Comparison of ENCODE assay signal across 8 cellular contexts in the genomic region with DNA sequence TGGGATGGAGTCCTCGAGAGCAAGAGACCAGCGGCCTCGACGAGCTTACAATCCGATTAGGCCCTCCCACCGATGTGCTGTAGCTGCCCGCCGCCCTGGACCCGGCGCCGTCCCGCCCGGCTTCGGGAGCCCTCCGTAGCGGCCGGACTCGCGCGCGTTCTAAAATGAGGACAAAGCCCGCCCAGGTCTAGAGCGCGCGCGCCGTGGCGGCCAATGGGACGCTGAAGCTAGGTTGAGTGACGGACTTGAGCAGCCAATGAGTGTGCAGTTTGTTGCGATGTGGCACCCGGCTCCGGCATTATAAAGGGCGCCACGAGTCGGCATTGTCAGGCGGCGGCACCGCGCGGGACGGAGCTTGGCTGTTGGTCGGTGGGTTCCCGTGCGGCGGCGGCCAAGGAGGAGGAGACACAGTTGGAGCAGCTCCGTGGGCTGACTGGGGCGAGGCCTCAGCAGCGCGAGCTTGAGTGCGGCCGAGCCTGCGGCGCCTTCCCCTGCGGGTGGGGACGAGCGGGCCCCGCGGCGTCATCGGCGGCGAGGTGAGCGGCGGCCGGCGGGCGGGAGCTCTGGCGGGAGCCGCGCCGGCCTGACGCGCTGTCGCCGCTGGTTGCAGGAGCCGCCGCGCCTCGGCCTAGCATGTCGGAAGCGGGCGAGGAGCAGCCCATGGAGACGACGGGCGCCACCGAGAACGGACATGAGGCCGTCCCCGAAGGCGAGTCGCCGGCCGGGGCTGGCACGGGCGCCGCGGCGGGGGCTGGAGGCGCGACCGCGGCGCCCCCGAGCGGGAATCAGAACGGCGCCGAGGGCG. TPM values are rescaled to one million over a fixed set of nuclear protein-coding genes. Genes with fewer than 3 reads are reported as not detected.
DNase-seq lines count a peak whose midpoint lies in the region; ATAC-seq and TF ChIP-seq lines count a peak whose summit lies in the region.

A gene (plus strand): TSS at position 329 of the 805 bp plus-strand sequence. CDS start 305 bp downstream, at position 634.

- peaks cover 32% of the 10 kb centered on the region for H3K36me3 ChIP-seq in left ventricle myocardium inferior
- peaks cover under 1 to 6% of the 10 kb centered on the region in 2 donors for H3K36me3 ChIP-seq in prostate gland
- H3K36me3 ChIP-seq in urinary bladder (ENCODE audit: insufficient read depth), result no peaks in the 10 kb centered on the region

- under 1% methylated on average over 93 of the region's 111 CpGs for whole genome bisulfite sequencing in prostate gland
- WGBS in urinary bladder, result under 1% methylated on average over 111 of the region's 111 CpGs

- no peaks in the 10 kb centered on the region for H3K27me3 ChIP-seq in left ventricle myocardium inferior (ENCODE audit: low read depth)
- no peaks in the 10 kb centered on the region for H3K27me3 ChIP-seq in prostate gland (replicated peaks; ENCODE audit: insufficient read depth)

- intact Hi-C loops in T-helper 1 cell treated with Interleukin-12 subunit alpha and Interleukin-12 subunit beta and Interleukin-4 antibody, amounts not matched to agents 30 ng/mL and 1 ng/mL, for 36 hours (cut with micrococcal nuclease), result loop anchor here (1.0 to 10.0 kb wide), 12 partner anchors 14 to 1820 kb away; a partner anchor contains a TSS
- intact Hi-C loops in left ventricle myocardium inferior (cut with micrococcal nuclease), result no loop called here
- intact Hi-C loops in prostate gland (cut with DNase I), result no loop called here

- peak within 1 kb of the TSS; percentile 96 for H3K27ac ChIP-seq in left ventricle myocardium inferior (replicated peaks)
- H3K27ac ChIP-seq in prostate gland, result peak within 1 kb of the TSS; percentile 75 to 88
- H3K27ac ChIP-seq in urinary bladder (ENCODE audit: low read depth), result peak within 1 kb of the TSS; percentile 93

- H3K9me3 ChIP-seq in left ventricle myocardium inferior (replicated peaks) (no peaks in the 10 kb centered on the region), prostate gland (no peaks in the 10 kb centered on the region)

- TF ChIP-seq CTCF in GM13976 (IDR thresholded peaks at IDR 0.05; ENCODE audit: borderline replicate concordance, control extremely low read depth, extremely low read depth, insufficient read depth, missing control alignments), result no peak
- no peak for TF ChIP-seq CTCF in left ventricle myocardium inferior (IDR thresholded peaks at IDR 0.05; ENCODE audit: borderline replicate concordance)
- TF ChIP-seq CTCF in prostate gland (IDR thresholded peaks at IDR 0.05), result peak in 1 of 4 experiments; percentile 22

- peak; percentile 80 for ATAC-seq in HG02870 (IDR thresholded peaks at IDR 0.05; ENCODE audit: unreplicated experiment)

- TF ChIP-seq POLR2A in prostate gland (IDR thresholded peaks at IDR 0.05), result peak; percentile 99

- H3K4me3 ChIP-seq in left ventricle myocardium inferior (peak within 1 kb of the TSS; percentile 94), prostate gland (peak within 1 kb of the TSS; percentile 90 to 95), urinary bladder (ENCODE audit: low read depth, low read length) (peak within 1 kb of the TSS; percentile 95)

- in situ Hi-C loops in GM13976 (cut with MboI; ENCODE audit: low sequenced_read_pairs, unreplicated experiment), result no loop called here

- H3K4me1 ChIP-seq in left ventricle myocardium inferior (peaks cover 43% of the 10 kb centered on the region), prostate gland (replicated peaks) (peaks cover 13% of the 10 kb centered on the region), urinary bladder (ENCODE audit: insufficient read depth) (no peaks in the 10 kb centered on the region)

- peak; percentile 99 for DNase-seq in GM13976 (ENCODE audit: low spot score)
- DNase-seq in NCI-H146 treated with DMSO at 0.1 percent for 48 hours (lab: John Stamatoyannopoulos, UW; ENCODE audit: unreplicated experiment), result peak; percentile 69
- peak; percentile 93 for DNase-seq in amniotic stem cell (lab: John Stamatoyannopoulos, UW)
- DNase-seq in left ventricle myocardium inferior, result peak; percentile 95
- DNase-seq in prostate gland (ENCODE audit: low spot score), result peak; percentile 97

RNA-seq across cellular contexts. Expression of the gene that starts here (rescaled TPM):
- total RNA-seq in T-helper 1 cell treated with Interleukin-12 subunit alpha and Interleukin-12 subunit beta and Interleukin-4 antibody, amounts not matched to agents 30 ng/mL and 1 ng/mL, for 36 hours, result 206 and 210 TPM in 2 replicates
- total RNA-seq in left ventricle myocardium inferior, result 85.2 TPM
- 100 to 1,000 TPM in 1 of 2 donors, 10 to 100 TPM in 1; 73.1 to 104 TPM for total RNA-seq in prostate gland
- 46.3 TPM for total RNA-seq in urinary bladder
- polyA plus RNA-seq in urinary bladder, result 109 TPM

Comparison
In these comparisons a context has a peak if more than half of its experiments do, and no peak if none do; other contexts are left out.
1. Peak in every context shown above with its lines: DNase-seq, ATAC-seq, H3K4me3 ChIP-seq and H3K27ac ChIP-seq.